ENCODE assay signal across 1 cellular context in the genomic region with DNA sequence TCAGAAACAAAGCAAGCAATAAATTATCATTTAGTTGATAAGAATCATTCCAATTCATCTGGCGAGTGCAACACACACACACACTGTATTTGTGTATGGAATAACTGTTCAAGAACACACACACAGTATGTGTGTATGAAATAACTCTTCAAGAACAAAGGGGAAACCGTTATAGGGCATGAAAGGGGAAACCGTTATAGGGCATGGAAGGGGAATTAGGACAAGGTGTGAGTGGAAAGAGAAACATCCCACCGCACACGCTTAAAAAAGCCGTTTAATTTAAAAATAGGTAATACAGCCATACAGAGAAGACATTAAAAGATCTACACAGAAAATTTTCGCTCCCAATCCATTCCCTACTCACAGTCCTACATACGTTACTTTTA.
TF ChIP-seq lines count a peak whose summit lies in the region.

No MANE protein-coding gene starts in this region.

TF ChIP-seq in liver, 16 proteins besides CTCF, POLR2A, EP300 and RAD21 (continued from another document):
- no peak for TF ChIP-seq ZBTB33 (IDR thresholded peaks at IDR 0.05)
